In genomic region chr20:34110025-34111013, GRCh38 we compare ENCODE assay signal across 8 cellular contexts. TPM values are rescaled to one million over a fixed set of nuclear protein-coding genes. Genes with fewer than 3 reads are reported as not detected.
DNase-seq lines count a peak whose midpoint lies in the region; ATAC-seq and TF ChIP-seq lines count a peak whose summit lies in the region.

No MANE protein-coding gene starts in this region.

- H3K4me3 ChIP-seq in left ventricle myocardium inferior (peak overlapping the region; percentile 99), astrocyte of the spinal cord (ENCODE audit: low read depth, low read length) (peak overlapping the region; percentile 69), lower lobe of right lung (peak overlapping the region; percentile 96), uterus (peak overlapping the region; percentile 88 to 90)

- TF ChIP-seq CTCF in left ventricle myocardium inferior (IDR thresholded peaks at IDR 0.05; ENCODE audit: borderline replicate concordance) (no peak), astrocyte of the spinal cord (IDR thresholded peaks at IDR 0.05; ENCODE audit: low read depth, low read length) (no peak), lower lobe of right lung (IDR thresholded peaks at IDR 0.05) (no peak), uterus (IDR thresholded peaks at IDR 0.05) (no peak)

- intact Hi-C loops in left ventricle myocardium inferior (cut with micrococcal nuclease) (no loop called here), left cardiac atrium (cut with DNase I) (no loop called here), lower lobe of right lung (cut with DNase I) (no loop called here), uterus (cut with DNase I; ENCODE audit: low total_unique reads) (no loop called here)

- H3K4me1 ChIP-seq in left ventricle myocardium inferior, result peaks cover 75% of the 10 kb centered on the region
- peaks cover 63% of the 10 kb centered on the region for H3K4me1 ChIP-seq in lower lobe of right lung
- H3K4me1 ChIP-seq in uterus, result no peaks in the 10 kb centered on the region

- H3K27me3 ChIP-seq in left ventricle myocardium inferior (ENCODE audit: low read depth) (no peaks in the 10 kb centered on the region), lower lobe of right lung (ENCODE audit: low read depth) (no peaks in the 10 kb centered on the region), uterus (no peaks in the 10 kb centered on the region)

- TF ChIP-seq POLR2A in uterus (IDR thresholded peaks at IDR 0.05), result no peak

- ATAC-seq in left cardiac atrium (no peak), lower lobe of right lung (no peak), GM19035 (IDR thresholded peaks at IDR 0.05; ENCODE audit: unreplicated experiment) (no peak)

- H3K36me3 ChIP-seq in left ventricle myocardium inferior, result peaks cover 13% of the 10 kb centered on the region
- H3K36me3 ChIP-seq in lower lobe of right lung, result peaks cover 29% of the 10 kb centered on the region
- H3K36me3 ChIP-seq in uterus, result no peaks in the 10 kb centered on the region

- H3K9me3 ChIP-seq in left ventricle myocardium inferior (replicated peaks) (no peaks in the 10 kb centered on the region), lower lobe of right lung (no peaks in the 10 kb centered on the region), uterus (no peaks in the 10 kb centered on the region)

- DNase-seq in left ventricle myocardium inferior, result no peak
- no peak for DNase-seq in left cardiac atrium
- peak; percentile 22 for DNase-seq in astrocyte of the spinal cord (ENCODE audit: low read depth, low spot score)
- DNase-seq in lower lobe of right lung, result no peak
- DNase-seq in uterus, result no peak
- DNase-seq in SW480 (ENCODE audit: low spot score), result no peak
- DNase-seq in GM03348 (ENCODE audit: low spot score), result no peak

- in situ Hi-C loops in astrocyte of the spinal cord (cut with HindIII; ENCODE audit: low sequenced_read_pairs), result no loop called here

- peak overlapping the region; percentile 98 for H3K27ac ChIP-seq in left ventricle myocardium inferior (replicated peaks)
- H3K27ac ChIP-seq in lower lobe of right lung, result peak overlapping the region; percentile 99
- peak overlapping the region; percentile 92 to 97 for H3K27ac ChIP-seq in uterus

RNA-seq across cellular contexts. Expression of gene EIF2S2, which starts 1.7 kb away (rescaled TPM):
- total RNA-seq in left ventricle myocardium inferior, result 41.0 TPM
- total RNA-seq in left cardiac atrium, result 10 to 100 TPM; 37.2 to 51.3 TPM
- total RNA-seq in lower lobe of right lung, result 50.3 TPM
- total RNA-seq in uterus, result 10 to 100 TPM; 18.7 to 46.9 (median 37.6) TPM
